Comparison of ENCODE assay signal across 8 cellular contexts in genomic region chr7:99504603-99505323, GRCh38. TPM values are rescaled to one million over a fixed set of nuclear protein-coding genes. Genes with fewer than 3 reads are reported as not detected.
DNase-seq lines count a peak whose midpoint lies in the region; ATAC-seq, FAIRE-seq and TF ChIP-seq lines count a peak whose summit lies in the region.

Gene ZKSCAN5 (plus strand): TSS chr7:99504662. CDS start chr7:99506045, 1,383 bp downstream.

- H3K4me1 ChIP-seq in smooth muscle cell (ENCODE audit: low read depth) = peaks cover 12% of the 10 kb centered on the region

- no peaks in the 10 kb centered on the region for H3F3A ChIP-seq in smooth muscle cell (ENCODE audit: low read depth)

- peak within 1 kb of the TSS; percentile 94 for H3K4me2 ChIP-seq in smooth muscle cell

- H3K9ac ChIP-seq in smooth muscle cell (ENCODE audit: low read depth) = peak within 1 kb of the TSS; percentile 92

- POLR2A ChIA-PET in AG04450 (lab: Yijun Ruan, JAX) = interaction anchor here (0.6 to 1.7 kb wide), 4 partner anchors 20 to 76 kb away, joined by 3 to 27 read pairs (median 4); partner anchors contain the start of gene ZNF655

- H3K27ac ChIP-seq in AG04450 (ENCODE audit: low read depth, low read length) (peak within 1 kb of the TSS; percentile 93), WERI-Rb-1 (peak within 1 kb of the TSS; percentile 95), smooth muscle cell (ENCODE audit: low read depth) (peak within 1 kb of the TSS; percentile 91)

- CTCF ChIA-PET in AG04450 (lab: Charles Lee) = interaction anchor here (0.6 to 1.2 kb wide), 2 partner anchors 21 to 559 kb away, joined by 4 read pairs; no protein-coding TSS in a partner anchor

- DNase-seq in AG04450 (ENCODE audit: low read depth, low spot score) = peak; percentile 90
- DNase-seq in NCI-H2227 (lab: John Stamatoyannopoulos, UW; ENCODE audit: unreplicated experiment) = peak; percentile 97
- DNase-seq in WERI-Rb-1 = peak; percentile 95
- DNase-seq in bronchial epithelial cell (ENCODE audit: low read depth) = peak; percentile 86
- DNase-seq in iPS-NIHi7 (ENCODE audit: extremely low spot score) = peak; percentile 96
- peak; percentile 99 for DNase-seq in smooth muscle cell (lab: John Stamatoyannopoulos, UW; ENCODE audit: unreplicated experiment)

- under 1% methylated on average over 52 of the region's 53 CpGs for WGBS in smooth muscle cell (ENCODE audit: low lambda C conversion rate)

- peak within 1 kb of the TSS; percentile 90 for H3K4me3 ChIP-seq in AG04450 (ENCODE audit: low read depth, low read length)
- H3K4me3 ChIP-seq in WERI-Rb-1 (ENCODE audit: low read depth, low read length) = peak within 1 kb of the TSS; percentile 84
- peak within 1 kb of the TSS; percentile 89 for H3K4me3 ChIP-seq in bronchial epithelial cell (ENCODE audit: low read depth, low read length)
- peak within 1 kb of the TSS; percentile 96 for H3K4me3 ChIP-seq in smooth muscle cell

- FAIRE-seq in bronchial epithelial cell (lab: Jason Lieb, UNC) = no peak

- H2AFZ ChIP-seq in smooth muscle cell (ENCODE audit: low read depth) = peak within 1 kb of the TSS; percentile 97

- H3K79me2 ChIP-seq in smooth muscle cell (ENCODE audit: low read depth) = peaks cover 57% of the 10 kb centered on the region

- peak; percentile 84 for ATAC-seq in GM18907 (IDR thresholded peaks at IDR 0.05; ENCODE audit: unreplicated experiment)
- ATAC-seq in HG03139 (IDR thresholded peaks at IDR 0.05; ENCODE audit: unreplicated experiment) = peak; percentile 67

- peaks cover 16% of the 10 kb centered on the region for H3K36me3 ChIP-seq in WERI-Rb-1
- H3K36me3 ChIP-seq in bronchial epithelial cell (ENCODE audit: control insufficient read depth, insufficient read depth, low read length) = no peaks in the 10 kb centered on the region
- no peaks in the 10 kb centered on the region for H3K36me3 ChIP-seq in smooth muscle cell (ENCODE audit: low read depth)

- H3K27me3 ChIP-seq in AG04450 (ENCODE audit: control insufficient read depth, insufficient read depth, low read length) (no peaks in the 10 kb centered on the region), WERI-Rb-1 (ENCODE audit: insufficient read depth, low read depth, severe bottlenecking) (no peaks in the 10 kb centered on the region), bronchial epithelial cell (ENCODE audit: control insufficient read depth, insufficient read depth, low read length) (no peaks in the 10 kb centered on the region), smooth muscle cell (ENCODE audit: low read depth) (no peaks in the 10 kb centered on the region)

- H3K9me3 ChIP-seq in AG04450 (ENCODE audit: control insufficient read depth, insufficient read depth, low read length) (no peaks in the 10 kb centered on the region; the same call in 1 of the 2 replicates), WERI-Rb-1 (ENCODE audit: severe bottlenecking) (no peaks in the 10 kb centered on the region), smooth muscle cell (replicated peaks; ENCODE audit: low read depth) (no peaks in the 10 kb centered on the region)

- H4K20me1 ChIP-seq in smooth muscle cell (ENCODE audit: low read depth) = peaks cover 21% of the 10 kb centered on the region

- TF ChIP-seq CTCF in AG04450 (IDR thresholded peaks at IDR 0.05; ENCODE audit: low read depth, low read length) = no peak
- no peak for TF ChIP-seq CTCF in WERI-Rb-1 (IDR thresholded peaks at IDR 0.05; ENCODE audit: low read depth, low read length)
- TF ChIP-seq CTCF in bronchial epithelial cell (IDR thresholded peaks at IDR 0.05; ENCODE audit: insufficient read depth, low read length, severe bottlenecking) = no peak
- no peak for TF ChIP-seq CTCF in smooth muscle cell (IDR thresholded peaks at IDR 0.05; ENCODE audit: borderline replicate concordance, insufficient read depth, poor library complexity, severe bottlenecking)

RNA-seq across cellular contexts. Expression of gene ZKSCAN5, which starts in this region (rescaled TPM):
- polyA plus RNA-seq in AG04450 (2011; rRNA removed) = 11.5 and 13.4 TPM in 2 replicates
- 18.5 TPM in 2 replicates for polyA minus RNA-seq in AG04450 (2011; rRNA and poly(A)+ RNA removed)
- 10.3 and 10.5 TPM in 2 replicates for total RNA-seq in bronchial epithelial cell
- 16.5 and 20.2 TPM in 2 replicates for total RNA-seq in smooth muscle cell
- 7.6 and 8.4 TPM in 2 replicates for polyA plus RNA-seq in smooth muscle cell

Comparison
In these comparisons a context has a peak if more than half of its experiments do, and no peak if none do; other contexts are left out.
1. Peak in every context shown above with its lines: DNase-seq, ATAC-seq, H3K4me3 ChIP-seq and H3K27ac ChIP-seq.